ENCODE assay signal across 28 cellular contexts in the genomic region with DNA sequence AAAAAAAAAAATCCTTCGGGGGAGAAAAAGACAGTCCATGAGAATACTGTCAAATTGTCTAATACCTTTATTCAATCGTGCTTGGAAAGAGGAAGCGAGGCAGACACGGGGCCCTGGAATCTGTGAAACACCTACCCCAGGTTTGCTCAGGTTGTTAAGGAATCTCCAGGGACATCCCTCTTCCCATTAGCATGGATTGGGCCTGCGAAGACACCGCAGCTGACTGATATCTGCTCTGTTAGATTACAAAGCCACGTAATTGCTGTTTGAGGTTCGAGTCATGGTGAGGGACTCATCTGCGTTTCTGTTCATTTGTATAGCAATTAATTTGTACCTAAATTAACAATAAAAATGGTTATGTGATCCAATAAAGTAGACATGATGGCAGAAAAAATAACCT.
DNase-seq lines count a peak whose midpoint lies in the region; ATAC-seq, FAIRE-seq and TF ChIP-seq lines count a peak whose summit lies in the region.
"Had no signal": no experiment of that assay in that cellular context is flagged by ENCODE, and none has a peak within 500 bp of the region (broad histone marks: within the 10 kb centered on the region; RNA-seq: fewer than 3 reads in every experiment).

No MANE protein-coding gene starts in this region.

- no peak for ATAC-seq in HG02884 (IDR thresholded peaks at IDR 0.05; ENCODE audit: unreplicated experiment)
- no peak for ATAC-seq in HG02642 (IDR thresholded peaks at IDR 0.05; ENCODE audit: poor library complexity, unreplicated experiment)
- ATAC-seq: activated CD4-positive, alpha-beta T cell treated with anti-CD3 and anti-CD28 coated beads for 36 hours; PC-3; right cardiac atrium had no signal

- peak in 1 of 2 experiments; percentile 31 for DNase-seq in PC-9
- DNase-seq in dorsolateral prefrontal cortex, result no peak
- DNase-seq in mesothelial cell of epicardium (ENCODE audit: low spot score in 2 of 2, unreplicated experiment in 2 of 2), result no peak
- no peak for DNase-seq in smooth muscle cell (lab: John Stamatoyannopoulos, UW; ENCODE audit: unreplicated experiment)
- DNase-seq in RCC 7860 (ENCODE audit: low spot score), result no peak
- no peak for DNase-seq in SK-N-DZ (ENCODE audit: low spot score)
- DNase-seq: activated CD4-positive, alpha-beta T cell treated with anti-CD3 and anti-CD28 coated beads for 36 hours; activated gamma-delta T cell; activated naive CD8-positive, alpha-beta T cell treated with anti-CD3 and anti-CD28 coated beads for 36 hours; activated T-cell treated with anti-CD3 and anti-CD28 coated beads, Interleukin-2, amount 50 U/mL, for 24 hours; aorta; MM.1S; NCI-H1105 treated with DMSO at 0.1 percent for 48 hours; NCI-H1930; NCI-H526 treated with DMSO at 0.1 percent for 48 hours; PC-3; right cardiac atrium; Right ventricle myocardium superior; stimulated activated CD4-positive, alpha-beta T cell treated with anti-CD3 and anti-CD28 coated beads, Interleukin-4, amount 100 ng/mL, for 4 hours; transverse colon had no signal

- H3K27ac Mint-ChIP-seq in mesothelial cell of epicardium, result peak overlapping the region; percentile 69
- H3K27ac Mint-ChIP-seq: activated CD4-positive, alpha-beta T cell treated with anti-CD3 and anti-CD28 coated beads for 36 hours; activated naive CD8-positive, alpha-beta T cell treated with anti-CD3 and anti-CD28 coated beads for 36 hours; activated T-cell treated with anti-CD3 and anti-CD28 coated beads, Interleukin-2, amount 50 U/mL, for 24 hours; T-helper 2 cell treated with Interferon-gamma antibody and Interleukin-4, amounts not matched to agents 5 μg/mL and 100 μg/mL, for 36 hours had no signal

- no peaks in the 10 kb centered on the region for H3K9me3 Mint-ChIP-seq in mesothelial cell of epicardium
- H3K9me3 Mint-ChIP-seq: activated T-cell treated with anti-CD3 and anti-CD28 coated beads, Interleukin-2, amount 50 U/mL, for 24 hours; neural progenitor cell; T-helper 2 cell treated with Interferon-gamma antibody and Interleukin-4, amounts not matched to agents 5 μg/mL and 100 μg/mL, for 36 hours had no signal

- CTCF ChIA-PET in PC-9 (lab: Charles Lee), result no interaction called here

- H3K27me3 ChIP-seq in PC-9 (ENCODE audit: insufficient read depth, low read depth) (no peaks in the 10 kb centered on the region), dorsolateral prefrontal cortex (no peaks in the 10 kb centered on the region), smooth muscle cell (ENCODE audit: low read depth) (no peaks in the 10 kb centered on the region)
- H3K27me3 ChIP-seq: neural progenitor cell, transverse colon had no signal

- H3K27me3 Mint-ChIP-seq in mesothelial cell of epicardium (ENCODE audit: low read depth), result peaks cover 5% of the 10 kb centered on the region

- H3K36me3 ChIP-seq in PC-9 (ENCODE audit: low read depth), result no peaks in the 10 kb centered on the region
- no peaks in the 10 kb centered on the region for H3K36me3 ChIP-seq in smooth muscle cell (ENCODE audit: low read depth)
- H3K36me3 ChIP-seq: neural progenitor cell, transverse colon had no signal

- H3K9ac ChIP-seq in smooth muscle cell (ENCODE audit: low read depth), result no peak overlapping the region
- H3K9ac ChIP-seq: KMS-11, neural progenitor cell had no signal

- no peak overlapping the region for H3K4me3 Mint-ChIP-seq in mesothelial cell of epicardium
- H3K4me3 Mint-ChIP-seq: activated CD4-positive, alpha-beta T cell treated with anti-CD3 and anti-CD28 coated beads for 36 hours; activated naive CD8-positive, alpha-beta T cell treated with anti-CD3 and anti-CD28 coated beads for 36 hours; activated T-cell treated with anti-CD3 and anti-CD28 coated beads, Interleukin-2, amount 50 U/mL, for 24 hours; T-helper 2 cell treated with Interferon-gamma antibody and Interleukin-4, amounts not matched to agents 5 μg/mL and 100 μg/mL, for 36 hours had no signal

- no peaks in the 10 kb centered on the region for H3K36me3 Mint-ChIP-seq in mesothelial cell of epicardium
- H3K36me3 Mint-ChIP-seq: activated naive CD8-positive, alpha-beta T cell treated with anti-CD3 and anti-CD28 coated beads for 36 hours; neural progenitor cell had no signal

- H3K9me2 ChIP-seq in PC-9 (ENCODE audit: insufficient read depth), result no peaks in the 10 kb centered on the region

- H3K9me3 ChIP-seq in PC-9 (ENCODE audit: insufficient read depth, low read depth) (no peaks in the 10 kb centered on the region), smooth muscle cell (replicated peaks; ENCODE audit: low read depth) (no peaks in the 10 kb centered on the region)
- H3K9me3 ChIP-seq: transverse colon had no signal

- POLR2A ChIA-PET in PC-9 (lab: Charles Lee; ENCODE audit: unreplicated experiment), result no interaction called here

- H3K4me3 ChIP-seq in PC-9 (no peak overlapping the region), dorsolateral prefrontal cortex (no peak overlapping the region), smooth muscle cell (no peak overlapping the region)
- H3K4me3 ChIP-seq: neural progenitor cell, transverse colon had no signal

- H2AFZ ChIP-seq in PC-9 (no peak overlapping the region), smooth muscle cell (ENCODE audit: low read depth) (peak overlapping the region; percentile 1)
- H2AFZ ChIP-seq: neural progenitor cell had no signal

- H3F3A ChIP-seq in PC-9 (ENCODE audit: insufficient read depth, low read depth), result peaks cover 51% of the 10 kb centered on the region
- peaks cover 3% of the 10 kb centered on the region for H3F3A ChIP-seq in smooth muscle cell (ENCODE audit: low read depth)

- H3K27ac ChIP-seq in PC-9, result peak overlapping the region; percentile 69
- peak overlapping the region in 30 of 59 donors; percentile 2 to 96 (median 40) for H3K27ac ChIP-seq in dorsolateral prefrontal cortex
- H3K27ac ChIP-seq in smooth muscle cell (ENCODE audit: low read depth), result no peak overlapping the region
- H3K27ac ChIP-seq: KMS-11, neural progenitor cell, transverse colon had no signal

- BruUV-seq in PC-9 (replicated peaks; lab: Mats Ljungman, UMichigan), result no TSS peak

- no peak for TF ChIP-seq CTCF in PC-9 (conservative IDR thresholded peaks at IDR 0.05)
- TF ChIP-seq CTCF in dorsolateral prefrontal cortex (IDR thresholded peaks at IDR 0.05 in 54 of 56, conservative IDR thresholded peaks at IDR 0.05 in 2 of 56; ENCODE audit: low read depth in 1 of 56, partially characterized antibody in 56 of 56), result no peak
- TF ChIP-seq CTCF in mesothelial cell of epicardium (IDR thresholded peaks at IDR 0.05; ENCODE audit: unreplicated experiment), result no peak
- no peak for TF ChIP-seq CTCF in smooth muscle cell (IDR thresholded peaks at IDR 0.05; ENCODE audit: borderline replicate concordance, insufficient read depth, poor library complexity, severe bottlenecking)

- H3K4me2 ChIP-seq in PC-9 (no peak overlapping the region), smooth muscle cell (no peak overlapping the region)
- H3K4me2 ChIP-seq: KMS-11, neural progenitor cell had no signal

- 63% methylated on average over 9 of the region's 9 CpGs for WGBS in smooth muscle cell (ENCODE audit: low lambda C conversion rate)

- H3K79me2 ChIP-seq in PC-9 (ENCODE audit: low read depth), result no peaks in the 10 kb centered on the region
- H3K79me2 ChIP-seq in smooth muscle cell (ENCODE audit: low read depth), result no peaks in the 10 kb centered on the region

- FAIRE-seq in RCC 7860 (lab: Jason Lieb, UNC), result no peak
- FAIRE-seq: frontal cortex, GM12891, HTR-8/SVneo had no signal

- intact Hi-C loops in PC-9 (cut with micrococcal nuclease; ENCODE audit: unreplicated experiment) (no loop called here), dorsolateral prefrontal cortex (cut with DNase I) (no loop called here)

- H4K20me1 ChIP-seq in PC-9 (ENCODE audit: insufficient read depth), result no peaks in the 10 kb centered on the region
- no peaks in the 10 kb centered on the region for H4K20me1 ChIP-seq in smooth muscle cell (ENCODE audit: low read depth)

- H3K4me1 ChIP-seq in PC-9 (replicated peaks; ENCODE audit: insufficient read depth) (peaks cover 52% of the 10 kb centered on the region), smooth muscle cell (ENCODE audit: low read depth) (peaks cover 23% of the 10 kb centered on the region)

- H3K4me1 Mint-ChIP-seq in mesothelial cell of epicardium, result peaks cover 28% of the 10 kb centered on the region
